In the genomic region with DNA sequence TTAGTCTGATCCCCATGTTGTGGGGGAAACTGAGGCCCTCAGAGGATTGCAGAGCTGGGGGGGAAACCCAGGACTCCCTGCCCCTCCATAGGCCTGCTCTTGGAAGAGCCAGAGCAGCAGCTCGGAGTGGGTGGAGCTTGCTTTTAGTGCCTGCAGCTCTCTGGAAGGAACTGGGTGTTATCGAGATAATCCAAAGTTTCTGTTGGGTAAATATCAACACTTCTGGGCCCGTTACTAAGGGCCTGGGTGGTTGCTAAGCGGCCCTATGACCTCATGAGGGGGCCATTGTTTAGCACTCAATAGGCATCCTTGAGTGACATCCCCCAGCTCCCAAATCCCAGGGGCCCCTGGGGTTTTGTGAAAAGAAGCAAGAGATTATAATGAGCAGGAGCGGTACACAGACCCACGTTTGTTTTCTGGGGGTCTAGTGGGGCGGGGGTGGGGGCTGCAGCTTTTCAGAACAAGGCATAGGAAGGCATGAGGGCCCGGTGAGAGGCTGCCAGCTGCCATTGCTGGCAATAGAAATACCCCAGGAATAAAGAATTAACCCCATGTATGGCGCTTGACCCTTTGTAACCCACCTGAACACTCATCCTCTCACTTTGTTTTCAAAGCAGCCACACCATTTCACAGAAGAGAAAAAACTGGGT, we compare ENCODE assay signal across 12 cellular contexts. TPM values are rescaled to one million over a fixed set of nuclear protein-coding genes. Genes with fewer than 3 reads are reported as not detected.
DNase-seq lines count a peak whose midpoint lies in the region; ATAC-seq and TF ChIP-seq lines count a peak whose summit lies in the region.
"Had no signal": no experiment of that assay in that cellular context is flagged by ENCODE, and none has a peak within 500 bp of the region (broad histone marks: within the 10 kb centered on the region; RNA-seq: fewer than 3 reads in every experiment).

No MANE protein-coding gene starts in this region.

- H3K27ac Mint-ChIP-seq in effector memory CD8-positive, alpha-beta T cell, result peak overlapping the region; percentile 71 to 94
- H3K27ac Mint-ChIP-seq in neural crest cell (ENCODE audit: unreplicated experiment), result peak overlapping the region; percentile 97
- no peak overlapping the region for H3K27ac Mint-ChIP-seq in MCF 10A (ENCODE audit: low read depth, unreplicated experiment)
- H3K27ac Mint-ChIP-seq: activated naive CD4-positive, alpha-beta T cell treated with anti-CD3 and anti-CD28 coated beads, Interleukin-2, amount 50 U/mL, for 72 hours had no signal

- CTCF ChIA-PET in MCF 10A (lab: Yijun Ruan, JAX), result interaction anchor here (1.4 kb wide), 1 partner anchor 185 kb away, joined by 4 read pairs; no protein-coding TSS in a partner anchor

- no TSS peak for BruUV-seq in MCF 10A (replicated peaks; lab: Mats Ljungman, UMichigan)

- POLR2A ChIA-PET in MCF 10A (lab: Yijun Ruan, JAX), result no interaction called here

- intact Hi-C loops in MCF 10A (cut with micrococcal nuclease), result no loop called here

- DNase-seq in Daoy (ENCODE audit: low read depth) (peak; percentile 25), NCI-H524 (lab: John Stamatoyannopoulos, UW) (peak; percentile 91 to 92), neural crest cell (ENCODE audit: low read depth, low spot score) (peak; percentile 65), MCF 10A (ENCODE audit: unreplicated experiment) (no peak), cortex of kidney (lab: John Stamatoyannopoulos, UW) (no peak)
- DNase-seq in effector memory CD8-positive, alpha-beta T cell, result no peak
- DNase-seq in activated T-cell treated with anti-CD3 and anti-CD28 coated beads, Interleukin-2, amount 50 U/mL, for 4 hours, result no peak
- DNase-seq: activated CD4-positive, alpha-beta T cell treated with anti-CD3 and anti-CD28 coated beads for 48 hours; NCI-H1436 treated with DMSO at 0.1 percent for 48 hours had no signal

- H3K27me3 Mint-ChIP-seq in effector memory CD8-positive, alpha-beta T cell, result no peaks in the 10 kb centered on the region
- H3K27me3 Mint-ChIP-seq in neural crest cell (ENCODE audit: low read depth) (no peaks in the 10 kb centered on the region), MCF 10A (ENCODE audit: insufficient read depth, unreplicated experiment) (no peaks in the 10 kb centered on the region)
- no peaks in the 10 kb centered on the region for H3K27me3 Mint-ChIP-seq in activated T-cell treated with anti-CD3 and anti-CD28 coated beads, Interleukin-2, amount 50 U/mL, for 4 hours (ENCODE audit: low read depth)

- H3K36me3 Mint-ChIP-seq in effector memory CD8-positive, alpha-beta T cell (ENCODE audit: insufficient read depth), result no peaks in the 10 kb centered on the region
- H3K36me3 Mint-ChIP-seq in neural crest cell (ENCODE audit: low read depth) (no peaks in the 10 kb centered on the region), MCF 10A (ENCODE audit: insufficient read depth, unreplicated experiment) (no peaks in the 10 kb centered on the region)
- no peaks in the 10 kb centered on the region for H3K36me3 Mint-ChIP-seq in activated T-cell treated with anti-CD3 and anti-CD28 coated beads, Interleukin-2, amount 50 U/mL, for 4 hours (ENCODE audit: insufficient read depth)
- H3K36me3 Mint-ChIP-seq: activated naive CD4-positive, alpha-beta T cell treated with anti-CD3 and anti-CD28 coated beads, Interleukin-2, amount 50 U/mL, for 72 hours; CD8-positive, alpha-beta memory T cell had no signal

- ATAC-seq in effector memory CD8-positive, alpha-beta T cell (replicated peaks), result no peak
- no peak for ATAC-seq in HG02884 (IDR thresholded peaks at IDR 0.05; ENCODE audit: unreplicated experiment)
- no peak for ATAC-seq in activated T-cell treated with anti-CD3 and anti-CD28 coated beads, Interleukin-2, amount 50 U/mL, for 4 hours
- ATAC-seq: activated naive CD4-positive, alpha-beta T cell treated with anti-CD3 and anti-CD28 coated beads, Interleukin-2, amount 50 U/mL, for 72 hours had no signal

- peak overlapping the region in 1 of 2 donors; percentile 80 for H3K4me3 Mint-ChIP-seq in effector memory CD8-positive, alpha-beta T cell
- H3K4me3 Mint-ChIP-seq in neural crest cell (peak overlapping the region; percentile 79), MCF 10A (ENCODE audit: unreplicated experiment) (no peak overlapping the region)
- no peak overlapping the region for H3K4me3 Mint-ChIP-seq in activated T-cell treated with anti-CD3 and anti-CD28 coated beads, Interleukin-2, amount 50 U/mL, for 4 hours

- TF ChIP-seq CTCF in neural crest cell (conservative IDR thresholded peaks at IDR 0.05), result no peak
- TF ChIP-seq CTCF in MCF 10A (IDR thresholded peaks at IDR 0.05; ENCODE audit: unreplicated experiment), result no peak

- peaks cover 37 to 45% of the 10 kb centered on the region in 2 donors for H3K4me1 Mint-ChIP-seq in effector memory CD8-positive, alpha-beta T cell (ENCODE audit: low read depth in 2 of 2)
- H3K4me1 Mint-ChIP-seq in neural crest cell (peaks cover 80% of the 10 kb centered on the region), MCF 10A (ENCODE audit: insufficient read depth, unreplicated experiment) (peaks cover 27% of the 10 kb centered on the region)
- peaks cover 45% of the 10 kb centered on the region for H3K4me1 Mint-ChIP-seq in activated T-cell treated with anti-CD3 and anti-CD28 coated beads, Interleukin-2, amount 50 U/mL, for 4 hours (ENCODE audit: low read depth)

- H3K9me3 Mint-ChIP-seq in effector memory CD8-positive, alpha-beta T cell, result no peaks in the 10 kb centered on the region
- H3K9me3 Mint-ChIP-seq in neural crest cell (no peaks in the 10 kb centered on the region), MCF 10A (ENCODE audit: unreplicated experiment) (no peaks in the 10 kb centered on the region)
- no peaks in the 10 kb centered on the region for H3K9me3 Mint-ChIP-seq in activated T-cell treated with anti-CD3 and anti-CD28 coated beads, Interleukin-2, amount 50 U/mL, for 4 hours
- H3K9me3 Mint-ChIP-seq: activated naive CD4-positive, alpha-beta T cell treated with anti-CD3 and anti-CD28 coated beads, Interleukin-2, amount 50 U/mL, for 72 hours; CD8-positive, alpha-beta memory T cell had no signal

RNA-seq across cellular contexts. Expression of a gene that starts 48.3 kb away (rescaled TPM):
- 0.09 TPM in 1 of 2 replicates, not detected in the other for total RNA-seq in Daoy (2014; rRNA removed; shearing (Covaris generic))
- 0.23 and 0.42 TPM in 2 replicates for total RNA-seq in neural crest cell
- not detected in 2 replicates for total RNA-seq in MCF 10A (2022)
- total RNA-seq in activated T-cell treated with anti-CD3 and anti-CD28 coated beads, Interleukin-2, amount 50 U/mL, for 4 hours, result under 1 TPM in 1 of 3 donors, not detected in 2; 0.05 TPM
- total RNA-seq: activated naive CD4-positive, alpha-beta T cell treated with anti-CD3 and anti-CD28 coated beads, Interleukin-2, amount 50 U/mL, for 72 hours; CD8-positive, alpha-beta memory T cell had no signal

Comparison
In these comparisons a context has a peak if more than half of its experiments do, and no peak if none do; other contexts are left out.
1. DNase-seq: peak in Daoy (single experiment), NCI-H524 (2 of 2) and neural crest cell (single experiment); none in effector memory CD8-positive, alpha-beta T cell (0 of 3), MCF 10A (single experiment), activated T-cell treated with anti-CD3 and anti-CD28 coated beads, Interleukin-2, amount 50 U/mL, for 4 hours (single experiment) and cortex of kidney (single experiment).